In the genomic region with DNA sequence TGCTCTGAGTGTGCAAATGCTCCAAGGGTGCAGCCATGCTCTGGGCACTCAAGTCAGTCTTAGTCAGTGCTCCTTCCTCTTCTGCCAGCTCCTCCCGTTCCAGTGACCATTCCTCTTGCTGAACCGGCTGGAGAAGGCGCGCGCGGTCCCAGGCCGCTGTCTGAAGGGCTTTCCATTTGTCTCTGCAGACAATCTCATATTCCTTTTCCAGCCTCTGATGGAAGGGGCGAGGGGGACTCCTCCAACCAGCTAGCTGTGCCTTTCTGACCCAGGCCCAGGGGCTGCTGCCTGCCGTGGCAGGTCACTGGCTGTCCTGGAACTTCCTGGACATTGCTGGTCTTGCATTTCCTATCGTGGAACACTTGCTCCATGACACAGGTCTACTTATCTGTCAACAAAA, we compare ENCODE assay signal across 21 cellular contexts.
DNase-seq lines count a peak whose midpoint lies in the region; ATAC-seq, FAIRE-seq and TF ChIP-seq lines count a peak whose summit lies in the region.
"Had no signal": no experiment of that assay in that cellular context is flagged by ENCODE, and none has a peak within 500 bp of the region (broad histone marks: within the 10 kb centered on the region; RNA-seq: fewer than 3 reads in every experiment).

No MANE protein-coding gene starts in this region.

- ATAC-seq in HG02885 (IDR thresholded peaks at IDR 0.05; ENCODE audit: poor library complexity, unreplicated experiment) (no peak), HG03571 (IDR thresholded peaks at IDR 0.05; ENCODE audit: unreplicated experiment) (no peak)

- H3K36me3 ChIP-seq in esophagus (ENCODE audit: control insufficient read depth in 2 of 2, insufficient read depth in 2 of 2, low read length in 1 of 2) (no peaks in the 10 kb centered on the region), kidney (ENCODE audit: control insufficient read depth in 1 of 2, insufficient read depth in 2 of 2, low read length in 2 of 2) (no peaks in the 10 kb centered on the region), stomach (no peaks in the 10 kb centered on the region)
- H3K36me3 ChIP-seq: BE2C had no signal

- H3K27ac ChIP-seq in esophagus (ENCODE audit: low read depth in 2 of 2, low read length in 1 of 2) (peak overlapping the region; percentile 60 to 86), kidney (ENCODE audit: low read depth in 2 of 2, low read length in 2 of 2) (no peak overlapping the region), stomach (peak overlapping the region in 3 of 5 donors; percentile 4 to 42 (median 34))
- H3K27ac ChIP-seq: GM23248 had no signal

- TF ChIP-seq EP300 in stomach (IDR thresholded peaks at IDR 0.05), result no peak

- H3K27me3 ChIP-seq in esophagus (ENCODE audit: control insufficient read depth in 1 of 2, insufficient read depth in 2 of 2, low read length in 2 of 2), result no peaks in the 10 kb centered on the region
- H3K27me3 ChIP-seq in stomach, result peaks cover 0 to 6% (median 0%) of the 10 kb centered on the region in 3 donors
- H3K27me3 ChIP-seq: BE2C had no signal

- H3K9ac ChIP-seq in kidney (ENCODE audit: low read length in 2 of 2), result no peak overlapping the region
- H3K9ac ChIP-seq: GM23248 had no signal

- no peaks in the 10 kb centered on the region for H3K9me3 ChIP-seq in esophagus (ENCODE audit: control insufficient read depth in 2 of 2, insufficient read depth in 1 of 2, low read depth in 1 of 2, low read length in 1 of 2)
- H3K9me3 ChIP-seq in kidney (ENCODE audit: control insufficient read depth in 1 of 2, low read length in 2 of 2), result no peaks in the 10 kb centered on the region
- H3K9me3 ChIP-seq in stomach, result no peaks in the 10 kb centered on the region
- H3K9me3 ChIP-seq: BE2C had no signal

- TF ChIP-seq POLR2A in stomach (IDR thresholded peaks at IDR 0.05), result no peak

- H3K4me1 ChIP-seq in esophagus (ENCODE audit: control insufficient read depth in 2 of 2, insufficient read depth in 2 of 2, low read length in 1 of 2) (peaks cover 2 to 13% of the 10 kb centered on the region in 2 donors), kidney (ENCODE audit: control insufficient read depth in 1 of 2, insufficient read depth in 1 of 2, low read depth in 1 of 2, low read length in 2 of 2) (no peaks in the 10 kb centered on the region), stomach (peaks cover 0 to 10% (median 6%) of the 10 kb centered on the region in 4 donors)
- H3K4me1 ChIP-seq: BE2C had no signal

- no peak for DNase-seq in HTR-8/SVneo (ENCODE audit: insufficient read length, low spot score)
- peak; percentile 38 for DNase-seq in kidney
- no peak for DNase-seq in stomach
- DNase-seq in effector CD4-positive, alpha-beta T cell, result no peak
- DNase-seq: ACHN; BE2C; C1 segment of cervical spinal cord; CD4-positive, CD25-positive, alpha-beta regulatory T cell; CD8-positive, alpha-beta memory T cell; COR-L47; DMS 273 treated with DMSO at 0.1 percent for 48 hours; DMS53; GM23248; HCEC 1CT had no signal

- WGBS in esophagus, 2 donors, result 79 to 80% methylated on average over 10 of the region's 10 CpGs
- WGBS in stomach, 5 donors, result 78 to 89% (median 81%) methylated on average over 10 of the region's 10 CpGs

- peak; percentile 55 for FAIRE-seq in HTR-8/SVneo (lab: Jason Lieb, UNC)
- no peak for FAIRE-seq in kidney (lab: Jason Lieb, UNC)
- FAIRE-seq: A204.1, G401.6, GM12891, GM19239 had no signal

- intact Hi-C loops in kidney (cut with DNase I), result no loop called here
- intact Hi-C loops in stomach (cut with DNase I; ENCODE audit: low total_unique reads), result no loop called here

- no peak overlapping the region for H3K4me3 ChIP-seq in esophagus (ENCODE audit: low read depth in 1 of 2, low read length in 2 of 2)
- no peak overlapping the region for H3K4me3 ChIP-seq in kidney (ENCODE audit: low read length in 2 of 2)
- H3K4me3 ChIP-seq in stomach, result no peak overlapping the region
- H3K4me3 ChIP-seq: GM23248 had no signal

- TF ChIP-seq CTCF in kidney (IDR thresholded peaks at IDR 0.05; ENCODE audit: borderline replicate concordance, extremely low read depth, insufficient read depth) (no peak), stomach (IDR thresholded peaks at IDR 0.05) (no peak)

Comparison
In these comparisons a context has a peak if more than half of its experiments do, and no peak if none do; other contexts are left out.
1. H3K27ac ChIP-seq: peak in esophagus (2 of 2) and stomach (3 of 5); none in kidney (0 of 2).